Comparison of ENCODE assay signal across 1 cellular context in the genomic region with DNA sequence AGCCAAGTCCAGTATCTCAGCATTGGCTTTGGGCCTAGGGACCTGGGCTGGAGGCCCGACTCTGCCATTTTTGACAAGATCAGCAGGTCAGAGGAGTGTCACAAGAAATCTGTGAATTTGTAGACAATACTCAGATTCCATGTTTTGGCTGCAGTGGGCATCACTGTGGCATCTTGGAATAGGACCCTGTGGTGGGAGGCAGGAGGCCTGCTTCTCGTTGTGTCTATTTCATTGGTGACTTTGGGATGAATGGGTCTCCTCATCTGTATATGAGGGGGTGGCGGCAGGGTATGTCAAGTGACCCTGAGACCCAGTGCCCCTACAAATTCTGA.
TF ChIP-seq lines count a peak whose summit lies in the region.

No MANE protein-coding gene starts in this region.

TF ChIP-seq in K562, 482 proteins besides CTCF, POLR2A, EP300 and RAD21 (continued from another document):
- TF ChIP-seq, protein P1, sequence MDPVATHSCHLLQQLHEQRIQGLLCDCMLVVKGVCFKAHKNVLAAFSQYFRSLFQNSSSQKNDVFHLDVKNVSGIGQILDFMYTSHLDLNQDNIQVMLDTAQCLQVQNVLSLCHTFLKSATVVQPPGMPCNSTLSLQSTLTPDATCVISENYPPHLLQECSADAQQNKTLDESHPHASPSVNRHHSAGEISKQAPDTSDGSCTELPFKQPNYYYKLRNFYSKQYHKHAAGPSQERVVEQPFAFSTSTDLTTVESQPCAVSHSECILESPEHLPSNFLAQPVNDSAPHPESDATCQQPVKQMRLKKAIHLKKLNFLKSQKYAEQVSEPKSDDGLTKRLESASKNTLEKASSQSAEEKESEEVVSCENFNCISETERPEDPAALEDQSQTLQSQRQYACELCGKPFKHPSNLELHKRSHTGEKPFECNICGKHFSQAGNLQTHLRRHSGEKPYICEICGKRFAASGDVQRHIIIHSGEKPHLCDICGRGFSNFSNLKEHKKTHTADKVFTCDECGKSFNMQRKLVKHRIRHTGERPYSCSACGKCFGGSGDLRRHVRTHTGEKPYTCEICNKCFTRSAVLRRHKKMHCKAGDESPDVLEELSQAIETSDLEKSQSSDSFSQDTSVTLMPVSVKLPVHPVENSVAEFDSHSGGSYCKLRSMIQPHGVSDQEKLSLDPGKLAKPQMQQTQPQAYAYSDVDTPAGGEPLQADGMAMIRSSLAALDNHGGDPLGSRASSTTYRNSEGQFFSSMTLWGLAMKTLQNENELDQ (CRISPR knock-in tag; IDR thresholded peaks at IDR 0.05; ENCODE audit: borderline replicate concordance): 0 out of 2 replicates have a peak, but pooled peaks have one; percentile 19
- TF ChIP-seq PHF21A (IDR thresholded peaks at IDR 0.05; ENCODE audit: borderline replicate concordance, low read depth): no peak
- no peak for TF ChIP-seq LEF1 (IDR thresholded peaks at IDR 0.05)
- TF ChIP-seq, protein P2, sequence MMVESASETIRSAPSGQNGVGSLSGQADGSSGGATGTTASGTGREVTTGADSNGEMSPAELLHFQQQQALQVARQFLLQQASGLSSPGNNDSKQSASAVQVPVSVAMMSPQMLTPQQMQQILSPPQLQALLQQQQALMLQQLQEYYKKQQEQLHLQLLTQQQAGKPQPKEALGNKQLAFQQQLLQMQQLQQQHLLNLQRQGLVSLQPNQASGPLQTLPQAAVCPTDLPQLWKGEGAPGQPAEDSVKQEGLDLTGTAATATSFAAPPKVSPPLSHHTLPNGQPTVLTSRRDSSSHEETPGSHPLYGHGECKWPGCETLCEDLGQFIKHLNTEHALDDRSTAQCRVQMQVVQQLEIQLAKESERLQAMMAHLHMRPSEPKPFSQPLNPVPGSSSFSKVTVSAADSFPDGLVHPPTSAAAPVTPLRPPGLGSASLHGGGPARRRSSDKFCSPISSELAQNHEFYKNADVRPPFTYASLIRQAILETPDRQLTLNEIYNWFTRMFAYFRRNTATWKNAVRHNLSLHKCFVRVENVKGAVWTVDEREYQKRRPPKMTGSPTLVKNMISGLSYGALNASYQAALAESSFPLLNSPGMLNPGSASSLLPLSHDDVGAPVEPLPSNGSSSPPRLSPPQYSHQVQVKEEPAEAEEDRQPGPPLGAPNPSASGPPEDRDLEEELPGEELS (CRISPR knock-in tag; IDR thresholded peaks at IDR 0.05; ENCODE audit: borderline replicate concordance): peak; percentile 14; the same call in 1 of the 2 replicates
- TF ChIP-seq, protein P3, sequence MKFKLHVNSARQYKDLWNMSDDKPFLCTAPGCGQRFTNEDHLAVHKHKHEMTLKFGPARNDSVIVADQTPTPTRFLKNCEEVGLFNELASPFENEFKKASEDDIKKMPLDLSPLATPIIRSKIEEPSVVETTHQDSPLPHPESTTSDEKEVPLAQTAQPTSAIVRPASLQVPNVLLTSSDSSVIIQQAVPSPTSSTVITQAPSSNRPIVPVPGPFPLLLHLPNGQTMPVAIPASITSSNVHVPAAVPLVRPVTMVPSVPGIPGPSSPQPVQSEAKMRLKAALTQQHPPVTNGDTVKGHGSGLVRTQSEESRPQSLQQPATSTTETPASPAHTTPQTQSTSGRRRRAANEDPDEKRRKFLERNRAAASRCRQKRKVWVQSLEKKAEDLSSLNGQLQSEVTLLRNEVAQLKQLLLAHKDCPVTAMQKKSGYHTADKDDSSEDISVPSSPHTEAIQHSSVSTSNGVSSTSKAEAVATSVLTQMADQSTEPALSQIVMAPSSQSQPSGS (CRISPR knock-in tag; IDR thresholded peaks at IDR 0.05): no peak
